Comparison of ENCODE assay signal across 19 cellular contexts in the genomic region with DNA sequence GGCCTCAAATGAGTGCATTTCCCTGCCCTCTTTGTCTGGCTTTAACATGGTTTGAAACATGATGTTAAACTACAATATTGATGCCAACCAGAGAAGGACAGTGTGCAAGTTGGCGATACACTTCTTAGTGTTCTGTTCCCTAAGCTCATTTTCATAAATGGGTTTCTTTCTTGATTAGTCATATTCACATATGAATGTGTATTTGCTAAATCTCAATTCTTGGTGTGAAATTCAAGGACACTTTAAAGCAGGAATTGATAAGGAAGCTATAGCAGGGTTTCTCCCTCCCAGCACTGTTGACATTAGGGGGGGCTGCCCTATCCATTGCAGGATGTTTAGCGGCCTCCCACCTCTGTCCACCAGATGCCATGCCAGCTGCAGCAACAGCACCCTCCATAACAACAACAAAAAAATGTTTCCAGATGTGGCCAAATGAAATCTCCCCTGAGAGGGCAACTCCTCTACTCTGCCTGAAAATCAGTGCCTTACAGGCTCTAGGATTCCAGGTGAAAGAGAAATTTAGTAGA. TPM values are rescaled to one million over a fixed set of nuclear protein-coding genes. Genes with fewer than 3 reads are reported as not detected.
DNase-seq lines count a peak whose midpoint lies in the region; ATAC-seq and TF ChIP-seq lines count a peak whose summit lies in the region.
"Had no signal": no experiment of that assay in that cellular context is flagged by ENCODE, and none has a peak within 500 bp of the region (broad histone marks: within the 10 kb centered on the region; RNA-seq: fewer than 3 reads in every experiment).

No MANE protein-coding gene starts in this region.

- peak overlapping the region in 1 of 2 donors; percentile 62 for H3K27ac Mint-ChIP-seq in natural killer cell treated with Interleukin-12 subunit alpha and Interleukin-12 subunit beta and Interleukin-15 and Interleukin-18, amount 100 ng/mL, for 72 hours
- peak overlapping the region in 1 of 2 donors; percentile 85 for H3K27ac Mint-ChIP-seq in natural killer cell
- H3K27ac Mint-ChIP-seq: HFFc6 had no signal

- no peaks in the 10 kb centered on the region for H3K9me3 Mint-ChIP-seq in natural killer cell treated with Interleukin-12 subunit alpha and Interleukin-12 subunit beta and Interleukin-15 and Interleukin-18, amount 100 ng/mL, for 72 hours
- H3K9me3 Mint-ChIP-seq in natural killer cell = no peaks in the 10 kb centered on the region
- H3K9me3 Mint-ChIP-seq: CD4-positive, alpha-beta memory T cell; HFFc6 had no signal

- no peak for TF ChIP-seq CTCF in natural killer cell (IDR thresholded peaks at IDR 0.05)

- intact Hi-C loops in natural killer cell (cut with micrococcal nuclease) = no loop called here

- DNase-seq in DMS 273 (lab: John Stamatoyannopoulos, UW; ENCODE audit: unreplicated experiment) (peak; percentile 17), DMS 273 treated with DMSO at 0.1 percent for 48 hours (lab: John Stamatoyannopoulos, UW) (no peak), natural killer cell (no peak), left kidney (ENCODE audit: low read depth, low spot score) (peak; percentile 31), superior temporal gyrus (ENCODE audit: extremely low spot score) (peak; percentile 49), KG1 (lab: John Stamatoyannopoulos, UW) (no peak)
- no peak for DNase-seq in natural killer cell treated with Interleukin-12 subunit alpha and Interleukin-12 subunit beta and Interleukin-15 and Interleukin-18, amount 100 ng/mL, for 72 hours (ENCODE audit: low spot score)
- DNase-seq: Calu3; CD4-positive, alpha-beta memory T cell; DND-41; HFFc6; Karpas-422; MG63; NCI-H1092 treated with DMSO at 0.1 percent for 48 hours; NCI-H1694; NCI-H510A treated with DMSO at 0.1 percent for 48 hours had no signal

- H3K4me3 Mint-ChIP-seq in natural killer cell treated with Interleukin-12 subunit alpha and Interleukin-12 subunit beta and Interleukin-15 and Interleukin-18, amount 100 ng/mL, for 72 hours = no peak overlapping the region
- H3K4me3 Mint-ChIP-seq in natural killer cell = no peak overlapping the region
- H3K4me3 Mint-ChIP-seq: B cell, HFFc6 had no signal

- H3K4me1 Mint-ChIP-seq in natural killer cell treated with Interleukin-12 subunit alpha and Interleukin-12 subunit beta and Interleukin-15 and Interleukin-18, amount 100 ng/mL, for 72 hours (ENCODE audit: low read depth in 2 of 2) = peaks cover 72 to 75% of the 10 kb centered on the region in 2 donors
- H3K4me1 Mint-ChIP-seq in natural killer cell = peaks cover 78 to 90% of the 10 kb centered on the region in 2 donors

- H3K36me3 Mint-ChIP-seq in natural killer cell treated with Interleukin-12 subunit alpha and Interleukin-12 subunit beta and Interleukin-15 and Interleukin-18, amount 100 ng/mL, for 72 hours = no peaks in the 10 kb centered on the region
- no peaks in the 10 kb centered on the region for H3K36me3 Mint-ChIP-seq in natural killer cell

- peak; percentile 48 to 60 for ATAC-seq in natural killer cell treated with Interleukin-12 subunit alpha and Interleukin-12 subunit beta and Interleukin-15 and Interleukin-18, amount 100 ng/mL, for 72 hours
- ATAC-seq in natural killer cell = no peak
- ATAC-seq in HG02973 (IDR thresholded peaks at IDR 0.05; ENCODE audit: unreplicated experiment) = no peak
- ATAC-seq: GM12878 had no signal

- no peaks in the 10 kb centered on the region for H3K27me3 Mint-ChIP-seq in natural killer cell treated with Interleukin-12 subunit alpha and Interleukin-12 subunit beta and Interleukin-15 and Interleukin-18, amount 100 ng/mL, for 72 hours
- no peaks in the 10 kb centered on the region for H3K27me3 Mint-ChIP-seq in natural killer cell (ENCODE audit: low read depth in 2 of 2)
- H3K27me3 Mint-ChIP-seq: B cell; CD4-positive, alpha-beta memory T cell had no signal

RNA-seq across cellular contexts. Expression of a gene that starts 13.1 kb away (rescaled TPM):
- total RNA-seq in natural killer cell treated with Interleukin-12 subunit alpha and Interleukin-12 subunit beta and Interleukin-15 and Interleukin-18, amount 100 ng/mL, for 72 hours = 10 to 100 TPM; 54.9 to 60.8 TPM
- total RNA-seq in natural killer cell = 10 to 100 TPM; 71.0 to 87.2 (median 74.3) TPM

Comparison
In these comparisons a context has a peak if more than half of its experiments do, and no peak if none do; other contexts are left out.
1. DNase-seq: peak in DMS 273 (single experiment), left kidney (single experiment) and superior temporal gyrus (single experiment); none in DMS 273 treated with DMSO at 0.1 percent for 48 hours (single experiment), natural killer cell treated with Interleukin-12 subunit alpha and Interleukin-12 subunit beta and Interleukin-15 and Interleukin-18, amount 100 ng/mL, for 72 hours (single experiment), natural killer cell (single experiment) and KG1 (single experiment).
2. ATAC-seq: peak in natural killer cell treated with Interleukin-12 subunit alpha and Interleukin-12 subunit beta and Interleukin-15 and Interleukin-18, amount 100 ng/mL, for 72 hours (2 of 2); none in natural killer cell (0 of 3) and HG02973 (single experiment).